17 cellular contexts compared by ENCODE assay signal in genomic region chr22:23790819-23791736, GRCh38. TPM values are rescaled to one million over a fixed set of nuclear protein-coding genes. Genes with fewer than 3 reads are reported as not detected.
DNase-seq lines count a peak whose midpoint lies in the region; ATAC-seq, FAIRE-seq and TF ChIP-seq lines count a peak whose summit lies in the region.
"Had no signal": no experiment of that assay in that cellular context is flagged by ENCODE, and none has a peak within 500 bp of the region (broad histone marks: within the 10 kb centered on the region; RNA-seq: fewer than 3 reads in every experiment).

No MANE protein-coding gene starts in this region.

- H3K27ac ChIP-seq in iPS-20b (ENCODE audit: low read length) (no peak overlapping the region), gastrocnemius medialis (peak overlapping the region in 1 of 4 donors; percentile 3)
- H3K27ac ChIP-seq: 22Rv1, HL-60, Peyer's patch had no signal

- peaks cover 49% of the 10 kb centered on the region for H3K4me1 Mint-ChIP-seq in type B pancreatic cell (ENCODE audit: unreplicated experiment)

- TF ChIP-seq CTCF in type B pancreatic cell (conservative IDR thresholded peaks at IDR 0.05) (no peak), gastrocnemius medialis (IDR thresholded peaks at IDR 0.05 in 4 of 5, conservative IDR thresholded peaks at IDR 0.05 in 1 of 5) (no peak)

- no peaks in the 10 kb centered on the region for H3K9me3 Mint-ChIP-seq in type B pancreatic cell
- H3K9me3 Mint-ChIP-seq: activated naive CD8-positive, alpha-beta T cell treated with anti-CD3 and anti-CD28 coated beads, Interleukin-2, amount 10 ng/mL, durations not matched to agents 7 days and 5 days had no signal

- no peaks in the 10 kb centered on the region for H3K27me3 ChIP-seq in iPS-20b (ENCODE audit: insufficient read depth, low read length)
- no peaks in the 10 kb centered on the region for H3K27me3 ChIP-seq in gastrocnemius medialis
- H3K27me3 ChIP-seq: Peyer's patch had no signal

- H3K4me3 Mint-ChIP-seq in type B pancreatic cell, result peak overlapping the region; percentile 70
- H3K4me3 Mint-ChIP-seq: activated naive CD8-positive, alpha-beta T cell treated with anti-CD3 and anti-CD28 coated beads, Interleukin-2, amount 10 ng/mL, durations not matched to agents 7 days and 5 days had no signal

- ATAC-seq in gastrocnemius medialis, result no peak

- FAIRE-seq in frontal cortex (lab: Jason Lieb, UNC), result no peak
- FAIRE-seq: TTC549 had no signal

- no peak for TF ChIP-seq POLR2A in gastrocnemius medialis (IDR thresholded peaks at IDR 0.05)

- H3K4me1 ChIP-seq in iPS-20b (ENCODE audit: insufficient read depth, low read length) (peaks cover 12% of the 10 kb centered on the region), gastrocnemius medialis (peaks cover 27 to 29% of the 10 kb centered on the region in 2 donors)

- no peaks in the 10 kb centered on the region for H3K9me3 ChIP-seq in iPS-20b (ENCODE audit: insufficient read depth, low read depth, low read length)
- H3K9me3 ChIP-seq in gastrocnemius medialis, result no peaks in the 10 kb centered on the region
- H3K9me3 ChIP-seq: Peyer's patch had no signal

- no peak overlapping the region for H3K4me3 ChIP-seq in iPS-20b (ENCODE audit: low read length)
- H3K4me3 ChIP-seq in gastrocnemius medialis, result no peak overlapping the region
- H3K4me3 ChIP-seq: Peyer's patch had no signal

- no peaks in the 10 kb centered on the region for H3K27me3 Mint-ChIP-seq in type B pancreatic cell
- H3K27me3 Mint-ChIP-seq: activated naive CD8-positive, alpha-beta T cell treated with anti-CD3 and anti-CD28 coated beads, Interleukin-2, amount 10 ng/mL, durations not matched to agents 7 days and 5 days had no signal

- intact Hi-C loops in gastrocnemius medialis (cut with DNase I; ENCODE audit: low total_unique reads), result no loop called here

- in situ Hi-C loops in gastrocnemius medialis (cut with MboI; ENCODE audit: low sequenced_read_pairs in 4 of 4), result no loop called here

- H3K9ac ChIP-seq in iPS-20b (ENCODE audit: low read depth, low read length), result 0 out of 2 replicates have a peak overlapping the region, but pooled peaks have one; percentile 12

- DNase-seq in DMS 273 (lab: John Stamatoyannopoulos, UW; ENCODE audit: unreplicated experiment) (peak; percentile 24), DMS 273 treated with DMSO at 0.1 percent for 48 hours (lab: John Stamatoyannopoulos, UW) (no peak), cerebellar cortex (ENCODE audit: low spot score) (peak; percentile 51), type B pancreatic cell (ENCODE audit: extremely low spot score, unreplicated experiment) (no peak), gastrocnemius medialis (no peak), NCI-H524 (lab: John Stamatoyannopoulos, UW) (no peak), frontal cortex (ENCODE audit: low spot score in 2 of 2) (no peak)
- DNase-seq: activated naive CD8-positive, alpha-beta T cell treated with anti-CD3 and anti-CD28 coated beads, Interleukin-2, amount 10 ng/mL, durations not matched to agents 7 days and 5 days; DND-41; retina; substantia nigra had no signal

- H3K36me3 ChIP-seq in iPS-20b (ENCODE audit: insufficient read depth, low read depth, low read length), result peaks cover 59% of the 10 kb centered on the region
- peaks cover 0 to 42% of the 10 kb centered on the region in 2 donors for H3K36me3 ChIP-seq in gastrocnemius medialis

- peak overlapping the region; percentile 31 for H3K27ac Mint-ChIP-seq in type B pancreatic cell
- H3K27ac Mint-ChIP-seq: activated naive CD8-positive, alpha-beta T cell treated with anti-CD3 and anti-CD28 coated beads, Interleukin-2, amount 10 ng/mL, durations not matched to agents 7 days and 5 days had no signal

- H3K36me3 Mint-ChIP-seq in type B pancreatic cell, result peaks cover 20% of the 10 kb centered on the region

RNA-seq across cellular contexts. Expression of gene SMARCB1, which starts 4.3 kb away (rescaled TPM):
- total RNA-seq in type B pancreatic cell (ENCODE audit: low replicate concordance), result 99.5 and 159 TPM in 2 replicates
- 10 to 100 TPM; 37.8 to 65.6 (median 55.2) TPM for total RNA-seq in gastrocnemius medialis
- 25.7 TPM for total RNA-seq in frontal cortex

RNA-seq across cellular contexts. Expression of gene MMP11, which starts 18.4 kb away (rescaled TPM):
- total RNA-seq in type B pancreatic cell (ENCODE audit: low replicate concordance) (17.8 and 31.6 TPM in 2 replicates), gastrocnemius medialis (1 to 10 TPM in 2 of 4 donors, under 1 TPM in 1, not detected in 1; 0.91 to 3.6 (median 1.4) TPM), frontal cortex (18.8 TPM)

RNA-seq across cellular contexts. Expression of gene CHCHD10, which starts 23.3 kb away (rescaled TPM):
- total RNA-seq in type B pancreatic cell (ENCODE audit: low replicate concordance), result 87.2 and 156 TPM in 2 replicates
- total RNA-seq in gastrocnemius medialis, result 100 to 1,000 TPM; 157 to 290 (median 181) TPM
- total RNA-seq in frontal cortex, result 5.3 TPM

RNA-seq across cellular contexts. Expression of gene C22orf15, which starts 28.3 kb away (rescaled TPM):
- total RNA-seq in type B pancreatic cell (ENCODE audit: low replicate concordance), result 1.7 TPM in 1 of 2 replicates, not detected in the other
- total RNA-seq in gastrocnemius medialis, result not detected
- total RNA-seq in frontal cortex, result not detected
- total RNA-seq: Peyer's patch had no signal

RNA-seq across cellular contexts. Expression of gene VPREB3, which starts 36.9 kb away (rescaled TPM):
- total RNA-seq in type B pancreatic cell (ENCODE audit: low replicate concordance), result 0.92 TPM in 1 of 2 replicates, not detected in the other
- 1 to 10 TPM in 1 of 4 donors, not detected in 3; 1.1 TPM for total RNA-seq in gastrocnemius medialis
- total RNA-seq in frontal cortex, result not detected
- total RNA-seq: activated naive CD8-positive, alpha-beta T cell treated with anti-CD3 and anti-CD28 coated beads, Interleukin-2, amount 10 ng/mL, durations not matched to agents 7 days and 5 days; mucosa of gallbladder had no signal

Comparison
In these comparisons a context has a peak if more than half of its experiments do, and no peak if none do; other contexts are left out.
1. DNase-seq: peak in DMS 273 (single experiment) and cerebellar cortex (single experiment); none in DMS 273 treated with DMSO at 0.1 percent for 48 hours (single experiment), type B pancreatic cell (single experiment), gastrocnemius medialis (0 of 2), NCI-H524 (0 of 2) and frontal cortex (0 of 2).
2. RNA of gene CHCHD10, which starts 23.3 kb away (total RNA-seq): 157 to 290 TPM in gastrocnemius medialis and 87.2 to 156 TPM in type B pancreatic cell; 5.3 TPM in frontal cortex (single experiment); every median in the first group is over 10 times any median in the second.